8 cellular contexts compared by ENCODE assay signal in genomic region chr16:88686062-88686438, GRCh38. TPM values are rescaled to one million over a fixed set of nuclear protein-coding genes. Genes with fewer than 3 reads are reported as not detected.
DNase-seq lines count a peak whose midpoint lies in the region; ATAC-seq and TF ChIP-seq lines count a peak whose summit lies in the region.

No MANE protein-coding gene starts in this region.

- TF ChIP-seq CTCF in activated B cell treated with CpG ODN at 0.5 μM for 24 hours (IDR thresholded peaks at IDR 0.05), result no peak
- no peak for TF ChIP-seq CTCF in fibroblast of the aortic adventitia (IDR thresholded peaks at IDR 0.05; ENCODE audit: insufficient read depth, low read length)
- TF ChIP-seq CTCF in psoas muscle (IDR thresholded peaks at IDR 0.05), result no peak

- H3K27me3 ChIP-seq in psoas muscle (ENCODE audit: insufficient read depth in 3 of 3, low read length in 2 of 3), result no peaks in the 10 kb centered on the region

- peaks cover 48% of the 10 kb centered on the region for H3K4me1 Mint-ChIP-seq in activated B cell treated with CpG ODN at 0.5 μM for 24 hours

- intact Hi-C loops in activated B cell treated with CpG ODN at 0.5 μM for 24 hours (cut with micrococcal nuclease), result loop anchor here (1.0 to 10.0 kb wide), 7 partner anchors 15 to 231 kb away; partner anchors contain the start of genes CTU2, CYBA, MVD and RNF166
- intact Hi-C loops in psoas muscle (cut with DNase I), result no loop called here

- H3K4me3 ChIP-seq in fibroblast of the aortic adventitia (ENCODE audit: low read depth, low read length), result peak overlapping the region; percentile 52
- H3K4me3 ChIP-seq in psoas muscle, result peak overlapping the region; percentile 86

- H3K9me3 Mint-ChIP-seq in activated B cell treated with CpG ODN at 0.5 μM for 24 hours, result no peaks in the 10 kb centered on the region

- CTCF ChIA-PET in activated B cell treated with CpG ODN at 0.5 μM for 24 hours (lab: Charles Lee), result interaction anchor here (3.9 kb wide), 1 partner anchor 15 kb away, joined by 17 read pairs; no protein-coding TSS in a partner anchor

- no peak overlapping the region for H3K27ac Mint-ChIP-seq in activated B cell treated with CpG ODN at 0.5 μM for 24 hours

- WGBS in psoas muscle, 3 donors, result 0 to 1% (median 0%) methylated on average over 14 to 25 of the region's 25 CpGs

- H3K4me3 Mint-ChIP-seq in activated B cell treated with CpG ODN at 0.5 μM for 24 hours, result peak overlapping the region; percentile 83

- H3K27ac ChIP-seq in psoas muscle, result peak overlapping the region; percentile 79

- peak; percentile 18 to 21 for ATAC-seq in activated CD4-positive, CD25-positive, alpha-beta regulatory T cell treated with anti-CD3 and anti-CD28 coated beads, Interleukin-2, amount 50 U/mL, for 24 hours
- peak; percentile 3 for ATAC-seq in HG03432 (IDR thresholded peaks at IDR 0.05; ENCODE audit: unreplicated experiment)
- peak; percentile 15 for ATAC-seq in activated B cell treated with CpG ODN at 0.5 μM for 24 hours (ENCODE audit: low read depth)
- peak; percentile 23 to 50 (median 28) for ATAC-seq in psoas muscle
- ATAC-seq in GM18909 (IDR thresholded peaks at IDR 0.05; ENCODE audit: poor library complexity, unreplicated experiment), result no peak

- POLR2A ChIA-PET in activated B cell treated with CpG ODN at 0.5 μM for 24 hours (lab: Charles Lee), result interaction anchor here (0.8 to 2.5 kb wide), 6 partner anchors 14 to 532 kb away, joined by 3 to 13 read pairs (median 3); partner anchors contain the start of gene ZNF778

- H3K27me3 Mint-ChIP-seq in activated B cell treated with CpG ODN at 0.5 μM for 24 hours, result no peaks in the 10 kb centered on the region

- DNase-seq in activated CD4-positive, CD25-positive, alpha-beta regulatory T cell (lab: John Stamatoyannopoulos, UW), result no peak
- DNase-seq in activated B cell treated with CpG ODN at 0.5 μM for 24 hours (no peak), fibroblast of the aortic adventitia (ENCODE audit: low read depth) (no peak), psoas muscle (no peak), HCEC 1CT (no peak)

- no peaks in the 10 kb centered on the region for H3K36me3 Mint-ChIP-seq in activated B cell treated with CpG ODN at 0.5 μM for 24 hours (ENCODE audit: low read depth)

- peaks cover 42% of the 10 kb centered on the region for H3K4me1 ChIP-seq in psoas muscle

- no peaks in the 10 kb centered on the region for H3K36me3 ChIP-seq in psoas muscle (ENCODE audit: insufficient read depth in 1 of 2, low read depth in 1 of 2)

- no peaks in the 10 kb centered on the region for H3K9me3 ChIP-seq in psoas muscle

RNA-seq across cellular contexts. Expression of gene SNAI3, which starts 0.3 kb away (rescaled TPM):
- total RNA-seq in activated B cell treated with CpG ODN at 0.5 μM for 24 hours (1.5 and 2.7 TPM in 2 replicates), fibroblast of the aortic adventitia (ENCODE audit: low replicate concordance) (not detected in 2 replicates), psoas muscle (1 to 10 TPM; 1.5 to 8.5 (median 4.0) TPM)
- polyA plus RNA-seq in psoas muscle, result 1 to 10 TPM; 1.2 to 5.3 (median 3.0) TPM

RNA-seq across cellular contexts. Expression of gene RNF166, which starts 20.2 kb away (rescaled TPM):
- 31.0 and 45.3 TPM in 2 replicates for total RNA-seq in activated B cell treated with CpG ODN at 0.5 μM for 24 hours
- total RNA-seq in fibroblast of the aortic adventitia (ENCODE audit: low replicate concordance), result 10.2 and 14.1 TPM in 2 replicates
- total RNA-seq in psoas muscle, result 10 to 100 TPM; 13.4 to 22.9 (median 15.7) TPM
- polyA plus RNA-seq in psoas muscle, result 10 to 100 TPM; 10.1 to 14.9 (median 12.1) TPM

RNA-seq across cellular contexts. Expression of gene CTU2, which starts 20.3 kb away (rescaled TPM):
- total RNA-seq in activated B cell treated with CpG ODN at 0.5 μM for 24 hours (28.8 and 36.7 TPM in 2 replicates), fibroblast of the aortic adventitia (ENCODE audit: low replicate concordance) (4.3 and 15.2 TPM in 2 replicates), psoas muscle (10 to 100 TPM; 12.4 to 24.1 (median 19.6) TPM)
- 10 to 100 TPM; 20.2 to 24.1 (median 21.9) TPM for polyA plus RNA-seq in psoas muscle

RNA-seq across cellular contexts. Expression of gene MVD, which starts 23.2 kb away (rescaled TPM):
- total RNA-seq in activated B cell treated with CpG ODN at 0.5 μM for 24 hours (115 and 140 TPM in 2 replicates), fibroblast of the aortic adventitia (ENCODE audit: low replicate concordance) (24.4 and 97.4 TPM in 2 replicates), psoas muscle (10 to 100 TPM; 11.7 to 26.8 (median 16.1) TPM)
- 10 to 100 TPM; 13.7 to 19.2 (median 15.9) TPM for polyA plus RNA-seq in psoas muscle

RNA-seq across cellular contexts. Expression of gene CYBA, which starts 35.2 kb away (rescaled TPM):
- total RNA-seq in activated B cell treated with CpG ODN at 0.5 μM for 24 hours, result 432 and 456 TPM in 2 replicates
- 41.5 and 98.0 TPM in 2 replicates for total RNA-seq in fibroblast of the aortic adventitia (ENCODE audit: low replicate concordance)
- 10 to 100 TPM; 17.1 to 20.2 (median 19.2) TPM for total RNA-seq in psoas muscle
- 10 to 100 TPM in 2 of 3 donors, 1 to 10 TPM in 1; 9.1 to 28.0 (median 24.0) TPM for polyA plus RNA-seq in psoas muscle
